Comparison of ENCODE assay signal across 1 cellular context in the genomic region with DNA sequence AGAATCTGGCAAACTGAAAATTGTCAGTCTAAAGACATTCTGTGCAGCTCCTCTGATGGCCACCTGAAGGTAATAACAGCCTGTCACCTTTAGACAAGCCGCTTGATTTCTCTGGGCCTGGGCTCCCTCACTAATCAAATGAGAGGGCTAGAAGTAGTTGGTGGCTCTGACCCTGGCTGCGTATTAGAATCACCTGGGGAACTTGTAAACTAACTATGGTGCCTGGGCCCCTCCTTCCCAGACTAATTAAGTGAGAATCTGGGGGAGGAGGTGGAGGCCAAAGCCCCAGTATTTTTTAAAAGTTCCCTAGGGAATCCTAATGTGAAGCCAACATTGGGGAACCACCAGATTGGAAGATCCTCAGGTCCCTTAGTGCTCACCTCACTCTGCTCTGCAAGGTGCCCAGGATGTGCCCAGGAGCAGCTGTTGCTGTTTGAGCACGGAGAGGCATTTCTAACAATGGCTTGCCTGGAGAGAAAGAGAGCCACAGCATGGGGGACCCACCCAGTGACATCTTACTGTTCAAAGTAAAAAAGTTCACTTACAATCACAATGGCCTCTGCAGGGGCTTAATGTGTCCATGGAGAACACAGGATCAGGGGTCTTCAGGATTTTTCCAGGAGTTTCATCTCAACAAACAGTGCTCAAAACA.
TF ChIP-seq lines count a peak whose summit lies in the region.

No MANE protein-coding gene starts in this region.

TF ChIP-seq in GM23338, 12 proteins besides CTCF, POLR2A, EP300 and RAD21 (continued from another document):
- TF ChIP-seq, protein P1, sequence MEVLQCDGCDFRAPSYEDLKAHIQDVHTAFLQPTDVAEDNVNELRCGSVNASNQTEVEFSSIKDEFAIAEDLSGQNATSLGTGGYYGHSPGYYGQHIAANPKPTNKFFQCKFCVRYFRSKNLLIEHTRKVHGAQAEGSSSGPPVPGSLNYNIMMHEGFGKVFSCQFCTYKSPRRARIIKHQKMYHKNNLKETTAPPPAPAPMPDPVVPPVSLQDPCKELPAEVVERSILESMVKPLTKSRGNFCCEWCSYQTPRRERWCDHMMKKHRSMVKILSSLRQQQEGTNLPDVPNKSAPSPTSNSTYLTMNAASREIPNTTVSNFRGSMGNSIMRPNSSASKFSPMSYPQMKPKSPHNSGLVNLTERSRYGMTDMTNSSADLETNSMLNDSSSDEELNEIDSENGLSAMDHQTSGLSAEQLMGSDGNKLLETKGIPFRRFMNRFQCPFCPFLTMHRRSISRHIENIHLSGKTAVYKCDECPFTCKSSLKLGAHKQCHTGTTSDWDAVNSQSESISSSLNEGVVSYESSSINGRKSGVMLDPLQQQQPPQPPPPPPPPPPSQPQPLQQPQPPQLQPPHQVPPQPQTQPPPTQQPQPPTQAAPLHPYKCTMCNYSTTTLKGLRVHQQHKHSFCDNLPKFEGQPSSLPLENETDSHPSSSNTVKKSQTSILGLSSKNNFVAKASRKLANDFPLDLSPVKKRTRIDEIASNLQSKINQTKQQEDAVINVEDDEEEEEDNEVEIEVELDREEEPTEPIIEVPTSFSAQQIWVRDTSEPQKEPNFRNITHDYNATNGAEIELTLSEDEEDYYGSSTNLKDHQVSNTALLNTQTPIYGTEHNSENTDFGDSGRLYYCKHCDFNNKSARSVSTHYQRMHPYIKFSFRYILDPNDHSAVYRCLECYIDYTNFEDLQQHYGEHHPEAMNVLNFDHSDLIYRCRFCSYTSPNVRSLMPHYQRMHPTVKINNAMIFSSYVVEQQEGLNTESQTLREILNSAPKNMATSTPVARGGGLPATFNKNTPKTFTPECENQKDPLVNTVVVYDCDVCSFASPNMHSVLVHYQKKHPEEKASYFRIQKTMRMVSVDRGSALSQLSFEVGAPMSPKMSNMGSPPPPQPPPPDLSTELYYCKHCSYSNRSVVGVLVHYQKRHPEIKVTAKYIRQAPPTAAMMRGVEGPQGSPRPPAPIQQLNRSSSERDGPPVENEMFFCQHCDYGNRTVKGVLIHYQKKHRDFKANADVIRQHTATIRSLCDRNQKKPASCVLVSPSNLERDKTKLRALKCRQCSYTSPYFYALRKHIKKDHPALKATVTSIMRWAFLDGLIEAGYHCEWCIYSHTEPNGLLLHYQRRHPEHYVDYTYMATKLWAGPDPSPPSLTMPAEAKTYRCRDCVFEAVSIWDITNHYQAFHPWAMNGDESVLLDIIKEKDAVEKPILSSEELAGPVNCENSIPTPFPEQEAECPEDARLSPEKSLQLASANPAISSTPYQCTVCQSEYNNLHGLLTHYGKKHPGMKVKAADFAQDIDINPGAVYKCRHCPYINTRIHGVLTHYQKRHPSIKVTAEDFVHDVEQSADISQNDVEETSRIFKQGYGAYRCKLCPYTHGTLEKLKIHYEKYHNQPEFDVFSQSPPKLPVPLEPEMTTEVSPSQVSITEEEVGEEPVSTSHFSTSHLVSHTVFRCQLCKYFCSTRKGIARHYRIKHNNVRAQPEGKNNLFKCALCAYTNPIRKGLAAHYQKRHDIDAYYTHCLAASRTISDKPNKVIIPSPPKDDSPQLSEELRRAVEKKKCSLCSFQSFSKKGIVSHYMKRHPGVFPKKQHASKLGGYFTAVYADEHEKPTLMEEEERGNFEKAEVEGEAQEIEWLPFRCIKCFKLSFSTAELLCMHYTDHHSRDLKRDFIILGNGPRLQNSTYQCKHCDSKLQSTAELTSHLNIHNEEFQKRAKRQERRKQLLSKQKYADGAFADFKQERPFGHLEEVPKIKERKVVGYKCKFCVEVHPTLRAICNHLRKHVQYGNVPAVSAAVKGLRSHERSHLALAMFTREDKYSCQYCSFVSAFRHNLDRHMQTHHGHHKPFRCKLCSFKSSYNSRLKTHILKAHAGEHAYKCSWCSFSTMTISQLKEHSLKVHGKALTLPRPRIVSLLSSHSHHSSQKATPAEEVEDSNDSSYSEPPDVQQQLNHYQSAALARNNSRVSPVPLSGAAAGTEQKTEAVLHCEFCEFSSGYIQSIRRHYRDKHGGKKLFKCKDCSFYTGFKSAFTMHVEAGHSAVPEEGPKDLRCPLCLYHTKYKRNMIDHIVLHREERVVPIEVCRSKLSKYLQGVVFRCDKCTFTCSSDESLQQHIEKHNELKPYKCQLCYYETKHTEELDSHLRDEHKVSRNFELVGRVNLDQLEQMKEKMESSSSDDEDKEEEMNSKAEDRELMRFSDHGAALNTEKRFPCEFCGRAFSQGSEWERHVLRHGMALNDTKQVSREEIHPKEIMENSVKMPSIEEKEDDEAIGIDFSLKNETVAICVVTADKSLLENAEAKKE (CRISPR knock-in tag; IDR thresholded peaks at IDR 0.05) = peak; percentile 87
- TF ChIP-seq NANOG (IDR thresholded peaks at IDR 0.05; ENCODE audit: borderline replicate concordance) = 0 out of 2 replicates have a peak, but pooled peaks have one; percentile 6
